ENCODE assay signal across 18 cellular contexts in genomic region chr2:118667366-118667765, GRCh38.
DNase-seq lines count a peak whose midpoint lies in the region; ATAC-seq, FAIRE-seq and TF ChIP-seq lines count a peak whose summit lies in the region.
"Had no signal": no experiment of that assay in that cellular context is flagged by ENCODE, and none has a peak within 500 bp of the region (broad histone marks: within the 10 kb centered on the region; RNA-seq: fewer than 3 reads in every experiment).

No MANE protein-coding gene starts in this region.

- H3K4me1 ChIP-seq in A549, result peaks cover 39% of the 10 kb centered on the region
- peaks cover 44% of the 10 kb centered on the region for H3K4me1 ChIP-seq in SJSA1 (replicated peaks)
- peaks cover 0 to 9% (median 0%) of the 10 kb centered on the region in 4 donors for H3K4me1 ChIP-seq in stomach
- peaks cover 0 to 44% (median 18%) of the 10 kb centered on the region in 4 donors for H3K4me1 ChIP-seq in tibial nerve
- H3K4me1 ChIP-seq: HAP-1, SJCRH30 had no signal

- H3K27ac ChIP-seq in A549 (peak overlapping the region; percentile 79 to 88), SJSA1 (peak overlapping the region; percentile 92), stomach (no peak overlapping the region), tibial nerve (no peak overlapping the region)
- H3K27ac ChIP-seq: SJCRH30 had no signal

- ATAC-seq in A549, result no peak
- ATAC-seq: GM12878 had no signal

- no peak overlapping the region for H3K4me3 ChIP-seq in A549
- no peak overlapping the region for H3K4me3 ChIP-seq in SJSA1
- H3K4me3 ChIP-seq in stomach, result no peak overlapping the region
- no peak overlapping the region for H3K4me3 ChIP-seq in tibial nerve
- H3K4me3 ChIP-seq: GM12878, HAP-1, SJCRH30 had no signal

- TF ChIP-seq POLR2A in A549 (IDR thresholded peaks at IDR 0.05; ENCODE audit: low read length), result no peak
- TF ChIP-seq POLR2A in stomach (IDR thresholded peaks at IDR 0.05), result no peak
- TF ChIP-seq POLR2A in tibial nerve (IDR thresholded peaks at IDR 0.05), result no peak

- DNase-seq in A549 (ENCODE audit: low read depth in 1 of 2, low spot score in 1 of 2) (no peak), EH (ENCODE audit: low read depth) (peak; percentile 84), SJSA1 (ENCODE audit: low read depth in 1 of 2, low spot score in 2 of 2) (no peak), fibroblast of peridontal ligament (ENCODE audit: extremely low read depth) (peak; percentile 45), NCI-H774 (lab: John Stamatoyannopoulos, UW) (no peak), stomach (no peak), nucleus accumbens (lab: John Stamatoyannopoulos, UW) (no peak), tibial nerve (ENCODE audit: low spot score in 2 of 2) (no peak)
- DNase-seq: C1 segment of cervical spinal cord, DMS 273 treated with DMSO at 0.1 percent for 48 hours, Karpas-422, NCI-H2029 treated with DMSO at 0.1 percent for 48 hours, NCI-H524 treated with DMSO at 0.1 percent for 48 hours, RPMI8226, SJCRH30 had no signal

- H3K36me3 ChIP-seq in SJSA1 (no peaks in the 10 kb centered on the region), stomach (no peaks in the 10 kb centered on the region), tibial nerve (no peaks in the 10 kb centered on the region)
- H3K36me3 ChIP-seq: HAP-1, SJCRH30 had no signal

- no peaks in the 10 kb centered on the region; the same call in 2 of the 3 replicates for H3K9me3 ChIP-seq in A549
- H3K9me3 ChIP-seq in SJSA1 (replicated peaks), result no peaks in the 10 kb centered on the region
- no peaks in the 10 kb centered on the region for H3K9me3 ChIP-seq in stomach
- no peaks in the 10 kb centered on the region for H3K9me3 ChIP-seq in tibial nerve
- H3K9me3 ChIP-seq: HAP-1, SJCRH30 had no signal

- WGBS in A549 (ENCODE audit: missing lambda C conversion rate), result 81% methylated on average over 2 of the region's 2 CpGs
- 72 to 91% (median 86%) methylated on average over 2 of the region's 2 CpGs for WGBS in stomach, 5 donors
- 73 to 89% methylated on average over 2 of the region's 2 CpGs for WGBS in tibial nerve, 2 donors

- peak overlapping the region; percentile 69; the same call in 2 of the 3 replicates for H3K4me2 ChIP-seq in A549

- POLR2A ChIA-PET in A549 (lab: Yijun Ruan, JAX), result no interaction called here

- TF ChIP-seq RAD21 in A549 (conservative IDR thresholded peaks at IDR 0.05 in 1 of 2, IDR thresholded peaks at IDR 0.05 in 1 of 2), result no peak

- TF ChIP-seq EP300 in A549 (IDR thresholded peaks at IDR 0.05) (no peak), stomach (IDR thresholded peaks at IDR 0.05) (no peak), tibial nerve (IDR thresholded peaks at IDR 0.05) (no peak)

- CTCF ChIA-PET in A549 (lab: Yijun Ruan, JAX), result no interaction called here

- intact Hi-C loops in stomach (cut with DNase I; ENCODE audit: low total_unique reads), result no loop called here

- FAIRE-seq in A549 (lab: Jason Lieb, UNC), result no peak
- FAIRE-seq: GM12878, GM18507 had no signal

- no peak for TF ChIP-seq CTCF in A549 (IDR thresholded peaks at IDR 0.05)
- TF ChIP-seq CTCF in stomach (IDR thresholded peaks at IDR 0.05), result no peak
- TF ChIP-seq CTCF in tibial nerve (IDR thresholded peaks at IDR 0.05), result no peak

- H3K27me3 ChIP-seq in SJSA1 (replicated peaks) (no peaks in the 10 kb centered on the region), stomach (no peaks in the 10 kb centered on the region), tibial nerve (no peaks in the 10 kb centered on the region)
- H3K27me3 ChIP-seq: SJCRH30 had no signal

TF ChIP-seq in A549, 52 proteins besides CTCF, POLR2A, EP300 and RAD21:
- TF ChIP-seq E2F6 (IDR thresholded peaks at IDR 0.05; ENCODE audit: borderline replicate concordance, low read depth) (no peak), PBX3 (IDR thresholded peaks at IDR 0.05) (no peak), CEBPB (IDR thresholded peaks at IDR 0.05) (no peak), GATA3 (IDR thresholded peaks at IDR 0.05; ENCODE audit: borderline replicate concordance) (no peak), CBX2 (IDR thresholded peaks at IDR 0.05; ENCODE audit: borderline replicate concordance, low read depth) (no peak), FOSL2 (IDR thresholded peaks at IDR 0.05) (no peak), FOSL2 (CRISPR knock-in tag; IDR thresholded peaks at IDR 0.05) (no peak), MAX (IDR thresholded peaks at IDR 0.05) (no peak), SMC3 (IDR thresholded peaks at IDR 0.05) (no peak), TFCP2L1 (CRISPR knock-in tag; IDR thresholded peaks at IDR 0.05) (no peak), TP53 (CRISPR knock-in tag; IDR thresholded peaks at IDR 0.05) (no peak)

Comparison
In these comparisons a context has a peak if more than half of its experiments do, and no peak if none do; other contexts are left out.
1. DNase-seq: peak in EH (single experiment) and fibroblast of peridontal ligament (single experiment); none in A549 (0 of 2), SJSA1 (0 of 2), NCI-H774 (single experiment), stomach (single experiment), nucleus accumbens (0 of 56) and tibial nerve (0 of 2).
2. H3K27ac ChIP-seq: peak in A549 (2 of 2) and SJSA1 (single experiment); none in stomach (0 of 5) and tibial nerve (0 of 4).